ENCODE assay signal across 11 cellular contexts in genomic region chr7:114422478-114423217, GRCh38. TPM values are rescaled to one million over a fixed set of nuclear protein-coding genes. Genes with fewer than 3 reads are reported as not detected.
A peak's percentile ranks its signal among the peaks of the same experiment; 100 is the strongest.
DNase-seq lines count a peak whose midpoint lies in the region; ATAC-seq and TF ChIP-seq lines count a peak whose summit lies in the region.
"Had no signal": no experiment of that assay in that cellular context is flagged by ENCODE, and none has a peak within 500 bp of the region (broad histone marks: within the 10 kb centered on the region; RNA-seq: fewer than 3 reads in every experiment).

No MANE protein-coding gene starts in this region.

- H3K4me3 ChIP-seq in trophoblast cell (ENCODE audit: low read depth, low read length): no peak overlapping the region

- no peak overlapping the region for H2BK5ac ChIP-seq in trophoblast cell (ENCODE audit: low read depth, low read length, poor library complexity)

- H3K4me1 ChIP-seq in trophoblast cell (ENCODE audit: control insufficient read depth in 1 of 2, insufficient read depth in 2 of 2, low read length in 2 of 2): no peaks in the 10 kb centered on the region

- no peak overlapping the region for H3K9ac ChIP-seq in trophoblast cell (ENCODE audit: low read length)

- no peak overlapping the region for H3K27ac ChIP-seq in trophoblast cell (ENCODE audit: low read depth, low read length)
- H3K27ac ChIP-seq: neutrophil had no signal

- H3K9me3 ChIP-seq in trophoblast cell (ENCODE audit: insufficient read depth, low read depth, low read length): no peaks in the 10 kb centered on the region
- H3K9me3 ChIP-seq: neutrophil had no signal

- H2BK120ac ChIP-seq in trophoblast cell (ENCODE audit: insufficient read depth, low read length, poor library complexity): no peak overlapping the region

- H3K4me1 Mint-ChIP-seq in chondrocyte (ENCODE audit: low read depth): peaks cover 22% of the 10 kb centered on the region
- no peaks in the 10 kb centered on the region for H3K4me1 Mint-ChIP-seq in activated T-cell treated with anti-CD3 and anti-CD28 coated beads, Interleukin-2, amount 50 U/mL, for 24 hours (ENCODE audit: low read depth)
- H3K4me1 Mint-ChIP-seq: stimulated activated naive CD8-positive, alpha-beta T cell treated with anti-CD3 and anti-CD28 coated beads, Interleukin-15, amount 100 ng/mL, for 72 hours had no signal

- no peak overlapping the region for H2AK5ac ChIP-seq in trophoblast cell (ENCODE audit: low read length)

- H3K79me2 ChIP-seq in trophoblast cell (ENCODE audit: control insufficient read depth, insufficient read depth, low read length, poor library complexity): no peaks in the 10 kb centered on the region

- no peak overlapping the region for H3K18ac ChIP-seq in trophoblast cell (ENCODE audit: low read length)

- H4K91ac ChIP-seq in trophoblast cell (ENCODE audit: low read depth, low read length): no peak overlapping the region

- no peak overlapping the region for H3K27ac Mint-ChIP-seq in chondrocyte (ENCODE audit: unreplicated experiment)
- no peak overlapping the region for H3K27ac Mint-ChIP-seq in activated T-cell treated with anti-CD3 and anti-CD28 coated beads, Interleukin-2, amount 50 U/mL, for 24 hours
- H3K27ac Mint-ChIP-seq: activated T-cell treated with anti-CD3 and anti-CD28 coated beads, Interleukin-2, amount 50 U/mL, for 72 hours; stimulated activated naive CD8-positive, alpha-beta T cell treated with anti-CD3 and anti-CD28 coated beads, Interleukin-15, amount 100 ng/mL, for 72 hours had no signal

- H2BK12ac ChIP-seq in trophoblast cell (ENCODE audit: low read length): no peak overlapping the region

- H3K9me3 Mint-ChIP-seq in chondrocyte (ENCODE audit: low read depth): no peaks in the 10 kb centered on the region
- H3K9me3 Mint-ChIP-seq in activated T-cell treated with anti-CD3 and anti-CD28 coated beads, Interleukin-2, amount 50 U/mL, for 24 hours: no peaks in the 10 kb centered on the region
- H3K9me3 Mint-ChIP-seq: activated T-cell treated with anti-CD3 and anti-CD28 coated beads, Interleukin-2, amount 50 U/mL, for 72 hours; stimulated activated naive CD8-positive, alpha-beta T cell treated with anti-CD3 and anti-CD28 coated beads, Interleukin-15, amount 100 ng/mL, for 72 hours had no signal

- WGBS in trophoblast cell (ENCODE audit: extremely low coverage, insufficient coverage, insufficient read length): no CpG with 5 or more reads among the region's 5 CpGs

- no peak overlapping the region for H3K14ac ChIP-seq in trophoblast cell (ENCODE audit: low read length)

- no peak overlapping the region for H3K4me2 ChIP-seq in trophoblast cell (ENCODE audit: low read length)

- peak; percentile 56 for ATAC-seq in GM18511 (IDR thresholded peaks at IDR 0.05; ENCODE audit: unreplicated experiment)
- ATAC-seq in HG02981 (IDR thresholded peaks at IDR 0.05; ENCODE audit: unreplicated experiment): no peak
- ATAC-seq in GM21786 (IDR thresholded peaks at IDR 0.05; ENCODE audit: unreplicated experiment): no peak
- ATAC-seq: activated T-cell treated with anti-CD3 and anti-CD28 coated beads, Interleukin-2, amount 50 U/mL, for 72 hours; stimulated activated naive CD8-positive, alpha-beta T cell treated with anti-CD3 and anti-CD28 coated beads, Interleukin-15, amount 100 ng/mL, for 72 hours had no signal

- no peak overlapping the region for H3K23ac ChIP-seq in trophoblast cell (ENCODE audit: low read length)

- DNase-seq in NAMALWA (ENCODE audit: low spot score) (peak; percentile 36), chondrocyte (ENCODE audit: low spot score) (no peak), trophoblast cell (peak; percentile 30 to 81)
- DNase-seq in activated CD4-positive, alpha-beta T cell treated with anti-CD3 and anti-CD28 coated beads, Interleukin-2, amount 50 U/mL, for 4 hours: no peak
- DNase-seq in activated T-cell treated with anti-CD3 and anti-CD28 coated beads, Interleukin-2, amount 50 U/mL, for 24 hours: no peak
- DNase-seq: activated T-cell treated with anti-CD3 and anti-CD28 coated beads, Interleukin-2, amount 50 U/mL, for 72 hours; stimulated activated naive CD8-positive, alpha-beta T cell treated with anti-CD3 and anti-CD28 coated beads, Interleukin-15, amount 100 ng/mL, for 72 hours had no signal

- no peak overlapping the region for H2AFZ ChIP-seq in trophoblast cell (ENCODE audit: insufficient read depth, low read length, poor library complexity)

- no peak overlapping the region for H3K4ac ChIP-seq in trophoblast cell (ENCODE audit: low read depth, low read length)

- no peaks in the 10 kb centered on the region for H3K36me3 Mint-ChIP-seq in chondrocyte (ENCODE audit: low read depth)
- no peaks in the 10 kb centered on the region for H3K36me3 Mint-ChIP-seq in activated T-cell treated with anti-CD3 and anti-CD28 coated beads, Interleukin-2, amount 50 U/mL, for 24 hours (ENCODE audit: low read depth)

- H3K27me3 Mint-ChIP-seq in chondrocyte (ENCODE audit: low read depth): no peaks in the 10 kb centered on the region
- no peaks in the 10 kb centered on the region for H3K27me3 Mint-ChIP-seq in activated T-cell treated with anti-CD3 and anti-CD28 coated beads, Interleukin-2, amount 50 U/mL, for 24 hours
- H3K27me3 Mint-ChIP-seq: stimulated activated naive CD8-positive, alpha-beta T cell treated with anti-CD3 and anti-CD28 coated beads, Interleukin-15, amount 100 ng/mL, for 72 hours had no signal

- H3K27me3 ChIP-seq in trophoblast cell (ENCODE audit: insufficient read depth, low read length): no peaks in the 10 kb centered on the region
- H3K27me3 ChIP-seq: neutrophil had no signal

- H3K4me3 Mint-ChIP-seq in chondrocyte (ENCODE audit: unreplicated experiment): no peak overlapping the region
- no peak overlapping the region for H3K4me3 Mint-ChIP-seq in activated T-cell treated with anti-CD3 and anti-CD28 coated beads, Interleukin-2, amount 50 U/mL, for 24 hours
- H3K4me3 Mint-ChIP-seq: activated T-cell treated with anti-CD3 and anti-CD28 coated beads, Interleukin-2, amount 50 U/mL, for 72 hours; stimulated activated naive CD8-positive, alpha-beta T cell treated with anti-CD3 and anti-CD28 coated beads, Interleukin-15, amount 100 ng/mL, for 72 hours had no signal

- peak; percentile 62 for TF ChIP-seq CTCF in chondrocyte (IDR thresholded peaks at IDR 0.05)

- no peak overlapping the region for H4K8ac ChIP-seq in trophoblast cell (ENCODE audit: low read depth, low read length)

- H4K12ac ChIP-seq in trophoblast cell (ENCODE audit: low read depth, low read length): no peak overlapping the region

- no peaks in the 10 kb centered on the region for H3K79me1 ChIP-seq in trophoblast cell (ENCODE audit: low read length)

- no peaks in the 10 kb centered on the region for H3K36me3 ChIP-seq in trophoblast cell (ENCODE audit: control insufficient read depth in 1 of 2, insufficient read depth in 2 of 2, low read length in 2 of 2)
- H3K36me3 ChIP-seq: neutrophil had no signal

RNA-seq across cellular contexts. Expression of gene FOXP2, which starts 8.0 kb away (rescaled TPM):
- 12.1 to 23.1 TPM (median 12.8 TPM) in 3 replicates for total RNA-seq in chondrocyte
- 0.11 TPM in 2 replicates for polyA plus RNA-seq in trophoblast cell (2013)
- total RNA-seq: activated T-cell treated with anti-CD3 and anti-CD28 coated beads, Interleukin-2, amount 50 U/mL, for 72 hours had no signal

Comparison
In these comparisons a context has a peak if more than half of its experiments do, and no peak if none do; other contexts are left out.
1. DNase-seq: peak in NAMALWA (single experiment) and trophoblast cell (2 of 2); none in chondrocyte (single experiment), activated CD4-positive, alpha-beta T cell treated with anti-CD3 and anti-CD28 coated beads, Interleukin-2, amount 50 U/mL, for 4 hours (0 of 2) and activated T-cell treated with anti-CD3 and anti-CD28 coated beads, Interleukin-2, amount 50 U/mL, for 24 hours (single experiment).